21 cellular contexts compared by ENCODE assay signal in genomic region chr10:12338981-12339380, GRCh38.
"Had no signal": no experiment of that assay in that cellular context is flagged by ENCODE, and none has a peak within 500 bp of the region (broad histone marks: within the 10 kb centered on the region; RNA-seq: fewer than 3 reads in every experiment).

No MANE protein-coding gene starts in this region.

- H3K27ac ChIP-seq: lower lobe of right lung, psoas muscle, sigmoid colon, stomach, testis, tibial artery, upper lobe of right lung, uterus had no signal

- H3K4me1 ChIP-seq: psoas muscle, testis, upper lobe of right lung, uterus had no signal

- DNase-seq: cortex of kidney; effector memory CD8-positive, alpha-beta T cell; head of caudate nucleus; left ventricle myocardium superior; lower lobe of right lung; midbrain; naive thymus-derived CD4-positive, alpha-beta T cell; nephron progenitor cell; nucleus accumbens; psoas muscle; right cardiac atrium; sigmoid colon; stimulated activated CD4-positive, alpha-beta T cell treated with anti-CD3 and anti-CD28 coated beads, Interleukin-2, amount 100 ng/mL, for 24 hours; stimulated activated CD4-positive, alpha-beta T cell treated with anti-CD3 and anti-CD28 coated beads, Interleukin-4, amount 100 ng/mL, for 24 hours; stimulated activated naive CD4-positive, alpha-beta T cell treated with Interleukin-2 at 50 U/mL for 16 hours; stomach; testis; tibial artery; upper lobe of right lung; uterus had no signal

- ATAC-seq: effector memory CD8-positive, alpha-beta T cell; left ventricle myocardium superior; lower lobe of right lung; naive thymus-derived CD4-positive, alpha-beta T cell; psoas muscle; right cardiac atrium; stimulated activated effector memory CD8-positive, alpha-beta T cell treated with anti-CD3 and anti-CD28 coated beads, Interleukin-12 subunit alpha, Interleukin-12 subunit beta, amount 100 ng/mL, for 72 hours; upper lobe of right lung had no signal

- H3K4me3 Mint-ChIP-seq: effector memory CD8-positive, alpha-beta T cell; naive thymus-derived CD4-positive, alpha-beta T cell; nephron progenitor cell; stimulated activated effector memory CD8-positive, alpha-beta T cell treated with anti-CD3 and anti-CD28 coated beads, Interleukin-12 subunit alpha, Interleukin-12 subunit beta, amount 100 ng/mL, for 72 hours had no signal

- H3K4me3 ChIP-seq: lower lobe of right lung, psoas muscle, sigmoid colon, stomach, testis, tibial artery, upper lobe of right lung, uterus had no signal

- H3K36me3 ChIP-seq: lower lobe of right lung, sigmoid colon, stomach, tibial artery, upper lobe of right lung, uterus had no signal

- H3K27ac Mint-ChIP-seq: effector memory CD8-positive, alpha-beta T cell; naive thymus-derived CD4-positive, alpha-beta T cell; nephron progenitor cell; stimulated activated effector memory CD8-positive, alpha-beta T cell treated with anti-CD3 and anti-CD28 coated beads, Interleukin-12 subunit alpha, Interleukin-12 subunit beta, amount 100 ng/mL, for 72 hours had no signal

- H3K27me3 ChIP-seq: sigmoid colon, stomach, testis, tibial artery, upper lobe of right lung, uterus had no signal

- H3K9me3 ChIP-seq: lower lobe of right lung, psoas muscle, sigmoid colon, stomach, testis, tibial artery, upper lobe of right lung, uterus had no signal
